In the genomic region with DNA sequence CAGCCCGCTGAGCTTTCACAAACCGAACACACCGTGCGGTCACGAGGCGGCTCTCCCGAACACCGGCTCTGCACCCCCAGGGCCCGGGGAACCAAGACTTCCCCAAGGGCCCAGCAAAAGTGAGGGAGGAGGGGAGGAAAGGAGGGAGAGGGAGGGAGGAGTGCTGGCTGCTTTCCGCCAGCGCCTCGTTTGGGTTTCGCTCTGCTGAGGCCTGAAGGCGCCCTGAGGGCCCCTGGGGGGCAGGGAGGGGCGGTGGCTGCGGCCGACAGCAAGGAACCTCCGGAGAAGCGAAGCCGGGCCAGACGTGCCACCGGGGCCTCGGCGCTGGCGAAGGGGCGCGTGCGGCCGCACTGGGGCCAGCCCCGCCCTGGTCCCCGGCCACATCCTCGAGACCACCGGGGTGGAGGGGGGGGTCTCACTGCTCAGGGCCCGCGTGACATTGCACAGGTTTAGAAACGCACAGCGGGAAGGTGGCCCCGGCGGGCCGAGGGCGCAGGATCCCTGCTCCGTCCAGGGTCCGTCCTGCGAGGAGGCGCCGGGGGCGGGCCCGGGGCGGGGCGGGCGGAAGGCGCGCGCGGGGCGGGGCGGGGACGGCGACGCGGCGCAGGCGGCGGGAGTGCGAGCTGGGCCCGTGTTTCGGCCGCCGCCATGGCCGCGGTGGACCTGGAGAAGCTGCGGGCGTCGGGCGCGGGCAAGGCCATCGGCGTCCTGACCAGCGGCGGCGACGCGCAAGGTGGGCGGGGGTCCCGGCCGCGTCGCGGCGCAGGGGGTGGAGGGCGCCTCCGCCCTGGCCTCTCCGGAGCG, we compare ENCODE assay signal across 1 cellular context.
TF ChIP-seq lines count a peak whose summit lies in the region.

A gene (plus strand): TSS at position 596 of the 804 bp plus-strand sequence. CDS start 53 bp downstream, at position 649.

TF ChIP-seq in K562, 482 proteins besides CTCF, POLR2A, EP300 and RAD21 (continued from another document and continues in another):
- TF ChIP-seq, protein P1, sequence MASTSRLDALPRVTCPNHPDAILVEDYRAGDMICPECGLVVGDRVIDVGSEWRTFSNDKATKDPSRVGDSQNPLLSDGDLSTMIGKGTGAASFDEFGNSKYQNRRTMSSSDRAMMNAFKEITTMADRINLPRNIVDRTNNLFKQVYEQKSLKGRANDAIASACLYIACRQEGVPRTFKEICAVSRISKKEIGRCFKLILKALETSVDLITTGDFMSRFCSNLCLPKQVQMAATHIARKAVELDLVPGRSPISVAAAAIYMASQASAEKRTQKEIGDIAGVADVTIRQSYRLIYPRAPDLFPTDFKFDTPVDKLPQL (IDR thresholded peaks at IDR 0.05; ENCODE audit: extremely low read depth, insufficient read length), result no peak
- TF ChIP-seq FOXJ3 (CRISPR knock-in tag; IDR thresholded peaks at IDR 0.05) (no peak), ZNF24 (IDR thresholded peaks at IDR 0.05) (no peak), POU5F1 (IDR thresholded peaks at IDR 0.05; ENCODE audit: borderline replicate concordance, low read depth, low read length, partially characterized antibody) (no peak), RAD51 (IDR thresholded peaks at IDR 0.05; ENCODE audit: borderline replicate concordance, low read depth) (no peak), DPF2 (IDR thresholded peaks at IDR 0.05) (0 out of 2 replicates have a peak, but pooled peaks have one; percentile 6), ARHGAP35 (IDR thresholded peaks at IDR 0.05; ENCODE audit: partially characterized antibody) (no peak), HDAC1 (IDR thresholded peaks at IDR 0.05) (peak in 1 of 2 experiments; percentile 89; a peak in 2 of 4 replicates), ZNF76 (CRISPR knock-in tag; IDR thresholded peaks at IDR 0.05; ENCODE audit: borderline replicate concordance) (peak; percentile 74; the same call in 1 of the 2 replicates), DNMT1 (IDR thresholded peaks at IDR 0.05) (no peak), CBX1 (IDR thresholded peaks at IDR 0.05; ENCODE audit: low read depth) (no peak), GATAD2B (IDR thresholded peaks at IDR 0.05; ENCODE audit: borderline replicate concordance) (no peak), HMG20A (CRISPR knock-in tag; conservative IDR thresholded peaks at IDR 0.05) (no peak), MCM7 (IDR thresholded peaks at IDR 0.05) (no peak), ZNF253 (CRISPR knock-in tag; conservative IDR thresholded peaks at IDR 0.05) (no peak), PTRF (tag; IDR thresholded peaks at IDR 0.05) (no peak), RBM15 (IDR thresholded peaks at IDR 0.05; ENCODE audit: insufficient read depth, low read length) (no peak), SPI1 (IDR thresholded peaks at IDR 0.05; ENCODE audit: borderline replicate concordance, low read depth, low read length) (0 out of 2 replicates have a peak, but pooled peaks have one; percentile 16), GABPB2 (CRISPR knock-in tag; conservative IDR thresholded peaks at IDR 0.05) (no peak), ZBTB7A (IDR thresholded peaks at IDR 0.05; ENCODE audit: borderline replicate concordance, control insufficient read depth, low read depth, low read length) (0 out of 2 replicates have a peak, but pooled peaks have one; percentile 45), ATF1 (CRISPR knock-in tag; IDR thresholded peaks at IDR 0.05) (no peak), ATF1 (tag; IDR thresholded peaks at IDR 0.05) (peak; percentile 47; the same call in 1 of the 2 replicates), BRF1 (IDR thresholded peaks at IDR 0.05; ENCODE audit: borderline replicate concordance, extremely low read depth, insufficient read length) (no peak), ZNF274 (IDR thresholded peaks at IDR 0.05; ENCODE audit: borderline replicate concordance, low read depth, low read length) (no peak), HLTF (IDR thresholded peaks at IDR 0.05) (no peak), NBN (IDR thresholded peaks at IDR 0.05; ENCODE audit: low read depth) (0 out of 2 replicates have a peak, but pooled peaks have one; percentile 36), ZNF766 (CRISPR knock-in tag; conservative IDR thresholded peaks at IDR 0.05) (no peak), GABPA (tag; conservative IDR thresholded peaks at IDR 0.05; ENCODE audit: low read depth) (no peak; the same call in 1 of the 2 replicates), SAFB2 (IDR thresholded peaks at IDR 0.05; ENCODE audit: borderline replicate concordance, low read depth, low read length, severe bottlenecking) (no peak), MECOM (CRISPR knock-in tag; IDR thresholded peaks at IDR 0.05) (no peak), XRCC5 (IDR thresholded peaks at IDR 0.05; ENCODE audit: low read depth, low read length) (peak; percentile 48; the same call in 1 of the 2 replicates), PHF8 (IDR thresholded peaks at IDR 0.05; ENCODE audit: borderline replicate concordance, low read length) (peak; percentile 73; the same call in 1 of the 2 replicates), NRF1 (conservative IDR thresholded peaks at IDR 0.05 in 1 of 2, IDR thresholded peaks at IDR 0.05 in 1 of 2) (peak; percentile 20 to 56; a peak in 2 of 4 replicates), BACH1 (tag; IDR thresholded peaks at IDR 0.05) (no peak), CC2D1A (IDR thresholded peaks at IDR 0.05) (no peak), ZC3H8 (IDR thresholded peaks at IDR 0.05) (no peak), PTTG1 (tag; IDR thresholded peaks at IDR 0.05; ENCODE audit: low read depth) (no peak), ZNF23 (CRISPR knock-in tag; IDR thresholded peaks at IDR 0.05) (no peak), CAMTA2 (CRISPR knock-in tag; conservative IDR thresholded peaks at IDR 0.05) (0 out of 2 replicates have a peak, but pooled peaks have one; percentile 25), FOXJ2 (tag; IDR thresholded peaks at IDR 0.05) (no peak), TAL1 (IDR thresholded peaks at IDR 0.05) (no peak), SMAD1 (IDR thresholded peaks at IDR 0.05; ENCODE audit: low read depth, low read length, partially characterized antibody) (no peak), MTA3 (IDR thresholded peaks at IDR 0.05; ENCODE audit: borderline replicate concordance) (peak; percentile 76; the same call in 1 of the 2 replicates), TOE1 (IDR thresholded peaks at IDR 0.05; ENCODE audit: borderline replicate concordance) (no peak; the same call in 1 of the 2 replicates), TOE1 (CRISPR knock-in tag; IDR thresholded peaks at IDR 0.05; ENCODE audit: borderline replicate concordance, low read depth) (0 out of 2 replicates have a peak, but pooled peaks have one; percentile 33), PHB2 (IDR thresholded peaks at IDR 0.05; ENCODE audit: low read depth) (no peak), GTF2F1 (IDR thresholded peaks at IDR 0.05; ENCODE audit: low read depth, low read length) (no peak), ZNF347 (CRISPR knock-in tag; IDR thresholded peaks at IDR 0.05; ENCODE audit: low read depth) (no peak), ZFP30 (CRISPR knock-in tag; IDR thresholded peaks at IDR 0.05; ENCODE audit: borderline replicate concordance) (no peak)
- TF ChIP-seq, protein P2, sequence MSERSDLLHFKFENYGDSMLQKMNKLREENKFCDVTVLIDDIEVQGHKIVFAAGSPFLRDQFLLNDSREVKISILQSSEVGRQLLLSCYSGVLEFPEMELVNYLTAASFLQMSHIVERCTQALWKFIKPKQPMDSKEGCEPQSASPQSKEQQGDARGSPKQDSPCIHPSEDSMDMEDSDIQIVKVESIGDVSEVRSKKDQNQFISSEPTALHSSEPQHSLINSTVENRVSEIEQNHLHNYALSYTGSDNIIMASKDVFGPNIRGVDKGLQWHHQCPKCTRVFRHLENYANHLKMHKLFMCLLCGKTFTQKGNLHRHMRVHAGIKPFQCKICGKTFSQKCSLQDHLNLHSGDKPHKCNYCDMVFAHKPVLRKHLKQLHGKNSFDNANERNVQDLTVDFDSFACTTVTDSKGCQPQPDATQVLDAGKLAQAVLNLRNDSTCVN (CRISPR knock-in tag; IDR thresholded peaks at IDR 0.05), result 0 out of 2 replicates have a peak, but pooled peaks have one; percentile 19
- TF ChIP-seq, protein P3, sequence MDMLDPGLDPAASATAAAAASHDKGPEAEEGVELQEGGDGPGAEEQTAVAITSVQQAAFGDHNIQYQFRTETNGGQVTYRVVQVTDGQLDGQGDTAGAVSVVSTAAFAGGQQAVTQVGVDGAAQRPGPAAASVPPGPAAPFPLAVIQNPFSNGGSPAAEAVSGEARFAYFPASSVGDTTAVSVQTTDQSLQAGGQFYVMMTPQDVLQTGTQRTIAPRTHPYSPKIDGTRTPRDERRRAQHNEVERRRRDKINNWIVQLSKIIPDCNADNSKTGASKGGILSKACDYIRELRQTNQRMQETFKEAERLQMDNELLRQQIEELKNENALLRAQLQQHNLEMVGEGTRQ (CRISPR knock-in tag; IDR thresholded peaks at IDR 0.05), result no peak
- TF ChIP-seq, protein P4, sequence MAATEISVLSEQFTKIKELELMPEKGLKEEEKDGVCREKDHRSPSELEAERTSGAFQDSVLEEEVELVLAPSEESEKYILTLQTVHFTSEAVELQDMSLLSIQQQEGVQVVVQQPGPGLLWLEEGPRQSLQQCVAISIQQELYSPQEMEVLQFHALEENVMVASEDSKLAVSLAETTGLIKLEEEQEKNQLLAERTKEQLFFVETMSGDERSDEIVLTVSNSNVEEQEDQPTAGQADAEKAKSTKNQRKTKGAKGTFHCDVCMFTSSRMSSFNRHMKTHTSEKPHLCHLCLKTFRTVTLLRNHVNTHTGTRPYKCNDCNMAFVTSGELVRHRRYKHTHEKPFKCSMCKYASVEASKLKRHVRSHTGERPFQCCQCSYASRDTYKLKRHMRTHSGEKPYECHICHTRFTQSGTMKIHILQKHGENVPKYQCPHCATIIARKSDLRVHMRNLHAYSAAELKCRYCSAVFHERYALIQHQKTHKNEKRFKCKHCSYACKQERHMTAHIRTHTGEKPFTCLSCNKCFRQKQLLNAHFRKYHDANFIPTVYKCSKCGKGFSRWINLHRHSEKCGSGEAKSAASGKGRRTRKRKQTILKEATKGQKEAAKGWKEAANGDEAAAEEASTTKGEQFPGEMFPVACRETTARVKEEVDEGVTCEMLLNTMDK (IDR thresholded peaks at IDR 0.05; ENCODE audit: borderline replicate concordance, insufficient read depth, low read depth, low read length, poor library complexity, severe bottlenecking), result no peak
- TF ChIP-seq, protein P5, sequence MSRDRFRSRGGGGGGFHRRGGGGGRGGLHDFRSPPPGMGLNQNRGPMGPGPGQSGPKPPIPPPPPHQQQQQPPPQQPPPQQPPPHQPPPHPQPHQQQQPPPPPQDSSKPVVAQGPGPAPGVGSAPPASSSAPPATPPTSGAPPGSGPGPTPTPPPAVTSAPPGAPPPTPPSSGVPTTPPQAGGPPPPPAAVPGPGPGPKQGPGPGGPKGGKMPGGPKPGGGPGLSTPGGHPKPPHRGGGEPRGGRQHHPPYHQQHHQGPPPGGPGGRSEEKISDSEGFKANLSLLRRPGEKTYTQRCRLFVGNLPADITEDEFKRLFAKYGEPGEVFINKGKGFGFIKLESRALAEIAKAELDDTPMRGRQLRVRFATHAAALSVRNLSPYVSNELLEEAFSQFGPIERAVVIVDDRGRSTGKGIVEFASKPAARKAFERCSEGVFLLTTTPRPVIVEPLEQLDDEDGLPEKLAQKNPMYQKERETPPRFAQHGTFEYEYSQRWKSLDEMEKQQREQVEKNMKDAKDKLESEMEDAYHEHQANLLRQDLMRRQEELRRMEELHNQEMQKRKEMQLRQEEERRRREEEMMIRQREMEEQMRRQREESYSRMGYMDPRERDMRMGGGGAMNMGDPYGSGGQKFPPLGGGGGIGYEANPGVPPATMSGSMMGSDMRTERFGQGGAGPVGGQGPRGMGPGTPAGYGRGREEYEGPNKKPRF (IDR thresholded peaks at IDR 0.05; ENCODE audit: low read depth, low read length), result no peak
- TF ChIP-seq, protein P6, sequence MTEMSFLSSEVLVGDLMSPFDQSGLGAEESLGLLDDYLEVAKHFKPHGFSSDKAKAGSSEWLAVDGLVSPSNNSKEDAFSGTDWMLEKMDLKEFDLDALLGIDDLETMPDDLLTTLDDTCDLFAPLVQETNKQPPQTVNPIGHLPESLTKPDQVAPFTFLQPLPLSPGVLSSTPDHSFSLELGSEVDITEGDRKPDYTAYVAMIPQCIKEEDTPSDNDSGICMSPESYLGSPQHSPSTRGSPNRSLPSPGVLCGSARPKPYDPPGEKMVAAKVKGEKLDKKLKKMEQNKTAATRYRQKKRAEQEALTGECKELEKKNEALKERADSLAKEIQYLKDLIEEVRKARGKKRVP (CRISPR knock-in tag; IDR thresholded peaks at IDR 0.05), result no peak
- TF ChIP-seq, protein P7, sequence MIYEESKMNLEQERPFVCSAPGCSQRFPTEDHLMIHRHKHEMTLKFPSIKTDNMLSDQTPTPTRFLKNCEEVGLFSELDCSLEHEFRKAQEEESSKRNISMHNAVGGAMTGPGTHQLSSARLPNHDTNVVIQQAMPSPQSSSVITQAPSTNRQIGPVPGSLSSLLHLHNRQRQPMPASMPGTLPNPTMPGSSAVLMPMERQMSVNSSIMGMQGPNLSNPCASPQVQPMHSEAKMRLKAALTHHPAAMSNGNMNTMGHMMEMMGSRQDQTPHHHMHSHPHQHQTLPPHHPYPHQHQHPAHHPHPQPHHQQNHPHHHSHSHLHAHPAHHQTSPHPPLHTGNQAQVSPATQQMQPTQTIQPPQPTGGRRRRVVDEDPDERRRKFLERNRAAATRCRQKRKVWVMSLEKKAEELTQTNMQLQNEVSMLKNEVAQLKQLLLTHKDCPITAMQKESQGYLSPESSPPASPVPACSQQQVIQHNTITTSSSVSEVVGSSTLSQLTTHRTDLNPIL (CRISPR knock-in tag; IDR thresholded peaks at IDR 0.05), result no peak
- TF ChIP-seq, protein P8, sequence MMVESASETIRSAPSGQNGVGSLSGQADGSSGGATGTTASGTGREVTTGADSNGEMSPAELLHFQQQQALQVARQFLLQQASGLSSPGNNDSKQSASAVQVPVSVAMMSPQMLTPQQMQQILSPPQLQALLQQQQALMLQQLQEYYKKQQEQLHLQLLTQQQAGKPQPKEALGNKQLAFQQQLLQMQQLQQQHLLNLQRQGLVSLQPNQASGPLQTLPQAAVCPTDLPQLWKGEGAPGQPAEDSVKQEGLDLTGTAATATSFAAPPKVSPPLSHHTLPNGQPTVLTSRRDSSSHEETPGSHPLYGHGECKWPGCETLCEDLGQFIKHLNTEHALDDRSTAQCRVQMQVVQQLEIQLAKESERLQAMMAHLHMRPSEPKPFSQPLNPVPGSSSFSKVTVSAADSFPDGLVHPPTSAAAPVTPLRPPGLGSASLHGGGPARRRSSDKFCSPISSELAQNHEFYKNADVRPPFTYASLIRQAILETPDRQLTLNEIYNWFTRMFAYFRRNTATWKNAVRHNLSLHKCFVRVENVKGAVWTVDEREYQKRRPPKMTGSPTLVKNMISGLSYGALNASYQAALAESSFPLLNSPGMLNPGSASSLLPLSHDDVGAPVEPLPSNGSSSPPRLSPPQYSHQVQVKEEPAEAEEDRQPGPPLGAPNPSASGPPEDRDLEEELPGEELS (CRISPR knock-in tag; IDR thresholded peaks at IDR 0.05; ENCODE audit: borderline replicate concordance), result no peak; the same call in 1 of the 2 replicates
- TF ChIP-seq, protein P9, sequence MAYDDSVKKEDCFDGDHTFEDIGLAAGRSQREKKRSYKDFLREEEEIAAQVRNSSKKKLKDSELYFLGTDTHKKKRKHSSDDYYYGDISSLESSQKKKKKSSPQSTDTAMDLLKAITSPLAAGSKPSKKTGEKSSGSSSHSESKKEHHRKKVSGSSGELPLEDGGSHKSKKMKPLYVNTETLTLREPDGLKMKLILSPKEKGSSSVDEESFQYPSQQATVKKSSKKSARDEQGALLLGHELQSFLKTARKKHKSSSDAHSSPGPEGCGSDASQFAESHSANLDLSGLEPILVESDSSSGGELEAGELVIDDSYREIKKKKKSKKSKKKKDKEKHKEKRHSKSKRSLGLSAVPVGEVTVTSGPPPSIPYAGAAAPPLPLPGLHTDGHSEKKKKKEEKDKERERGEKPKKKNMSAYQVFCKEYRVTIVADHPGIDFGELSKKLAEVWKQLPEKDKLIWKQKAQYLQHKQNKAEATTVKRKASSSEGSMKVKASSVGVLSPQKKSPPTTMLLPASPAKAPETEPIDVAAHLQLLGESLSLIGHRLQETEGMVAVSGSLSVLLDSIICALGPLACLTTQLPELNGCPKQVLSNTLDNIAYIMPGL (CRISPR knock-in tag; IDR thresholded peaks at IDR 0.05), result no peak
